20 cellular contexts compared by ENCODE assay signal in the genomic region with DNA sequence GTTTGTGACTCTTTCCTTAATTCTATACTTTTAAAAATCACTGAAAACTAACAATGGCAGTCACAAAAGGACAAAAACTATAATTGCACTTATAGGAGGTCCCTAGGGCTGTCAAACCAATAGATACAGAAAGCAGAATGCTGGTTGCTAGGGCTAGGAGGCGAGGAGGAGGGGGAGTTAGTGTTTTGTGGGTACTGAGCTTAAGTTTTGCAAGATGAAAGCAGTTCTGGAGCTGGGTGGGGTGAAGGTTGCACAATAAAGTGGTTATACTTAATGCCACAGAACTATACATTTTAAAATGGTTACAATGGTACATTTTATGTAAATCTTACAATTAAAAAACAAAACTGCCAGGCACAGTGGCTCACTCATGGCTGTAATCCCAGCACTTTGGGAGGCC. TPM values are rescaled to one million over a fixed set of nuclear protein-coding genes. Genes with fewer than 3 reads are reported as not detected.
DNase-seq lines count a peak whose midpoint lies in the region; ATAC-seq and TF ChIP-seq lines count a peak whose summit lies in the region.
"Had no signal": no experiment of that assay in that cellular context is flagged by ENCODE, and none has a peak within 500 bp of the region (broad histone marks: within the 10 kb centered on the region; RNA-seq: fewer than 3 reads in every experiment).

No MANE protein-coding gene starts in this region.

- TF ChIP-seq POLR2A in esophagus squamous epithelium (IDR thresholded peaks at IDR 0.05), result no peak

- no peak overlapping the region for H3K27ac ChIP-seq in esophagus squamous epithelium
- H3K27ac ChIP-seq: ascending aorta, esophagus muscularis mucosa, right lobe of liver, upper lobe of left lung had no signal

- H3K9me3 ChIP-seq in esophagus squamous epithelium, result no peaks in the 10 kb centered on the region
- H3K9me3 ChIP-seq: ascending aorta, Caco-2, esophagus muscularis mucosa, right lobe of liver, upper lobe of left lung had no signal

- ATAC-seq in central memory CD8-positive, alpha-beta T cell (replicated peaks; ENCODE audit: extremely low read depth, poor library complexity, severe bottlenecking), result peak; percentile 52
- ATAC-seq in natural killer cell treated with Interleukin-12 subunit alpha and Interleukin-12 subunit beta and Interleukin-15 and Interleukin-18, amount 100 ng/mL, for 72 hours, result peak; percentile 61 to 72
- ATAC-seq in GM21825 (IDR thresholded peaks at IDR 0.05; ENCODE audit: unreplicated experiment), result no peak
- ATAC-seq: Panc1 had no signal

- no peaks in the 10 kb centered on the region for H3K27me3 Mint-ChIP-seq in central memory CD8-positive, alpha-beta T cell
- H3K27me3 Mint-ChIP-seq in natural killer cell treated with Interleukin-12 subunit alpha and Interleukin-12 subunit beta and Interleukin-15 and Interleukin-18, amount 100 ng/mL, for 72 hours, result no peaks in the 10 kb centered on the region

- H3K36me3 ChIP-seq in esophagus squamous epithelium, result peaks cover 0 to 41% (median 0%) of the 10 kb centered on the region in 3 donors
- H3K36me3 ChIP-seq: right lobe of liver had no signal

- H3K36me3 Mint-ChIP-seq in central memory CD8-positive, alpha-beta T cell (ENCODE audit: insufficient read depth), result peaks cover 9% of the 10 kb centered on the region
- H3K36me3 Mint-ChIP-seq in natural killer cell treated with Interleukin-12 subunit alpha and Interleukin-12 subunit beta and Interleukin-15 and Interleukin-18, amount 100 ng/mL, for 72 hours, result no peaks in the 10 kb centered on the region

- H3K4me1 Mint-ChIP-seq in central memory CD8-positive, alpha-beta T cell, result peaks cover 35% of the 10 kb centered on the region
- peaks cover 26 to 33% of the 10 kb centered on the region in 2 donors for H3K4me1 Mint-ChIP-seq in natural killer cell treated with Interleukin-12 subunit alpha and Interleukin-12 subunit beta and Interleukin-15 and Interleukin-18, amount 100 ng/mL, for 72 hours (ENCODE audit: low read depth in 2 of 2)

- no peak overlapping the region for H3K27ac Mint-ChIP-seq in central memory CD8-positive, alpha-beta T cell (ENCODE audit: low read depth)
- H3K27ac Mint-ChIP-seq in natural killer cell treated with Interleukin-12 subunit alpha and Interleukin-12 subunit beta and Interleukin-15 and Interleukin-18, amount 100 ng/mL, for 72 hours, result no peak overlapping the region
- H3K27ac Mint-ChIP-seq: T-helper 2 cell treated with Interferon-gamma antibody and Interleukin-4, amounts not matched to agents 5 μg/mL and 100 μg/mL, for 36 hours had no signal

- POLR2A ChIA-PET in HEK293T (lab: Yijun Ruan, JAX), result no interaction called here

- no peaks in the 10 kb centered on the region for H3K27me3 ChIP-seq in esophagus squamous epithelium
- H3K27me3 ChIP-seq: ascending aorta, esophagus muscularis mucosa, right lobe of liver, upper lobe of left lung had no signal

- DNase-seq in NK-92 treated with Interleukin-12 subunit alpha and Interleukin-12 subunit beta, amount 100 ng/mL, for 24 hours (lab: John Stamatoyannopoulos, UW), result peak; percentile 61
- no peak for DNase-seq in NK-92 (lab: John Stamatoyannopoulos, UW; ENCODE audit: unreplicated experiment)
- DNase-seq in NOMO-1 treated with DMSO at 0.1 percent for 48 hours (lab: John Stamatoyannopoulos, UW; ENCODE audit: unreplicated experiment), result peak; percentile 97
- no peak for DNase-seq in central memory CD8-positive, alpha-beta T cell (ENCODE audit: low spot score in 2 of 2)
- DNase-seq in natural killer cell treated with Interleukin-12 subunit alpha and Interleukin-12 subunit beta and Interleukin-15 and Interleukin-18, amount 100 ng/mL, for 72 hours (ENCODE audit: low spot score), result no peak
- DNase-seq in HEK293T (ENCODE audit: extremely low spot score), result no peak
- DNase-seq in esophagus squamous epithelium (lab: John Stamatoyannopoulos, UW), result no peak
- DNase-seq: Caco-2; NCI-H1092; right lobe of liver; stimulated activated CD4-positive, alpha-beta T cell treated with anti-CD3 and anti-CD28 coated beads, Interleukin-4, amount 100 ng/mL, for 4 hours had no signal

- intact Hi-C loops in esophagus squamous epithelium (cut with DNase I), result no loop called here

- H3K4me3 ChIP-seq in esophagus squamous epithelium, result no peak overlapping the region
- H3K4me3 ChIP-seq: ascending aorta, esophagus muscularis mucosa, lung, right lobe of liver, upper lobe of left lung had no signal

- H3K4me3 Mint-ChIP-seq in central memory CD8-positive, alpha-beta T cell, result no peak overlapping the region
- H3K4me3 Mint-ChIP-seq in natural killer cell treated with Interleukin-12 subunit alpha and Interleukin-12 subunit beta and Interleukin-15 and Interleukin-18, amount 100 ng/mL, for 72 hours, result no peak overlapping the region
- H3K4me3 Mint-ChIP-seq: neural crest cell; T-helper 2 cell treated with Interferon-gamma antibody and Interleukin-4, amounts not matched to agents 5 μg/mL and 100 μg/mL, for 36 hours had no signal

- peaks cover 0 to 19% (median 0%) of the 10 kb centered on the region in 3 donors for H3K4me1 ChIP-seq in esophagus squamous epithelium
- H3K4me1 ChIP-seq: ascending aorta, Caco-2, esophagus muscularis mucosa, right lobe of liver had no signal

- no peaks in the 10 kb centered on the region for H3K9me3 Mint-ChIP-seq in central memory CD8-positive, alpha-beta T cell
- no peaks in the 10 kb centered on the region for H3K9me3 Mint-ChIP-seq in natural killer cell treated with Interleukin-12 subunit alpha and Interleukin-12 subunit beta and Interleukin-15 and Interleukin-18, amount 100 ng/mL, for 72 hours
- H3K9me3 Mint-ChIP-seq: neural crest cell; T-helper 2 cell treated with Interferon-gamma antibody and Interleukin-4, amounts not matched to agents 5 μg/mL and 100 μg/mL, for 36 hours had no signal

- WGBS in esophagus squamous epithelium, 2 donors, result 33 to 50% methylated on average over 1 of the region's 1 CpG

- CTCF ChIA-PET in HEK293T (lab: Yijun Ruan, JAX), result no interaction called here

- no peak for TF ChIP-seq CTCF in esophagus squamous epithelium (IDR thresholded peaks at IDR 0.05)

TF ChIP-seq in HEK293T, 16 proteins besides CTCF, POLR2A, EP300 and RAD21:
- no peak for TF ChIP-seq HDGF (IDR thresholded peaks at IDR 0.05; ENCODE audit: borderline replicate concordance)
- no peak for TF ChIP-seq ZNF384 (IDR thresholded peaks at IDR 0.05)
- no peak for TF ChIP-seq SP1 (IDR thresholded peaks at IDR 0.05)
- TF ChIP-seq FOXK2 (IDR thresholded peaks at IDR 0.05), result no peak
- no peak for TF ChIP-seq BHLHE40 (IDR thresholded peaks at IDR 0.05; ENCODE audit: borderline replicate concordance)

RNA-seq across cellular contexts. Expression of gene NUBP1, which starts 27.3 kb away (rescaled TPM):
- total RNA-seq in natural killer cell treated with Interleukin-12 subunit alpha and Interleukin-12 subunit beta and Interleukin-15 and Interleukin-18, amount 100 ng/mL, for 72 hours, result 10 to 100 TPM; 31.8 to 41.3 TPM
- 10 to 100 TPM; 18.9 to 25.6 (median 21.1) TPM for total RNA-seq in esophagus squamous epithelium

RNA-seq across cellular contexts. Expression of gene TVP23A, which starts 47.7 kb away (rescaled TPM):
- under 1 TPM in 1 of 2 donors, not detected in 1; 0.50 TPM for total RNA-seq in natural killer cell treated with Interleukin-12 subunit alpha and Interleukin-12 subunit beta and Interleukin-15 and Interleukin-18, amount 100 ng/mL, for 72 hours
- under 1 TPM in 1 of 4 donors, not detected in 3; 0.19 TPM for total RNA-seq in esophagus squamous epithelium
- total RNA-seq: ascending aorta, Caco-2, dermis microvascular lymphatic vessel endothelial cell had no signal

Comparison
In these comparisons a context has a peak if more than half of its experiments do, and no peak if none do; other contexts are left out.
1. DNase-seq: peak in NK-92 treated with Interleukin-12 subunit alpha and Interleukin-12 subunit beta, amount 100 ng/mL, for 24 hours (single experiment) and NOMO-1 treated with DMSO at 0.1 percent for 48 hours (single experiment); none in NK-92 (single experiment), central memory CD8-positive, alpha-beta T cell (0 of 2), natural killer cell treated with Interleukin-12 subunit alpha and Interleukin-12 subunit beta and Interleukin-15 and Interleukin-18, amount 100 ng/mL, for 72 hours (single experiment), HEK293T (single experiment) and esophagus squamous epithelium (single experiment).